ENCODE assay signal across 1 cellular context in the genomic region with DNA sequence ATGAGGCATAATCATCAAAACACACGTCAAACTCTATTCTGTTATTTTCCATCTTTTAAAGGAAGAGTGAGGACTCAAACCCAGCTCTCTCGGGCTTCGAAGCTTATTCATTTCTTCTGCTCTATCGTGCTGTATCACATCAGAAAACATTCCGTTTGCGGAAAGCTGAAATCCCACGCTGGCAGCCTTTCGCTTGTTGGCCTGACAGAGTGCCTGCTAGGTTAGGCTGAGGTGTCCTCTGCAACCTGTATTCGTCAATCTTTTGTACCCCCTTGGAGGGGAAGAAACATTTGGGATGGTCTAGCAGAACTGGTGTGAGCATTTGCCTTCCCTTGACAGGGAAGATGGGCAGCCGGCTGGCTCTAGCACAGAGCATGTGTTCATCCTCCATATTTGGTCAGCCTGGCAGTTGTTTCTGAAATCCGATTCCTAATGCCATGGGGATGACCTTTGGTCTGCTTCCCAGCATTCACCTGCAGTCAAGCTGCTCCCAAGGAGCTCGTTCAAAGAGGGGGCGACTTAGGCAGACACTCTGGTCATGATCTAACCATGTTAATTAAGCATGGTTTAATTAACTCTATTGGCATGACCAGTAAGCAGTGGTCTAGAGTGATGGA.
TF ChIP-seq lines count a peak whose summit lies in the region.

No MANE protein-coding gene starts in this region.

TF ChIP-seq in IMR-90, 13 proteins besides CTCF, POLR2A, EP300 and RAD21:
- TF ChIP-seq MAFK (IDR thresholded peaks at IDR 0.05; ENCODE audit: low read depth, low read length) (no peak), MAZ (IDR thresholded peaks at IDR 0.05; ENCODE audit: borderline replicate concordance, low read depth, low read length) (no peak), RCOR1 (IDR thresholded peaks at IDR 0.05; ENCODE audit: insufficient replicate concordance, low read length) (no peak), BHLHE40 (IDR thresholded peaks at IDR 0.05; ENCODE audit: low read depth, low read length) (no peak), CEBPB (IDR thresholded peaks at IDR 0.05; ENCODE audit: low read depth, low read length) (no peak), CHD1 (IDR thresholded peaks at IDR 0.05; ENCODE audit: low read depth, low read length) (no peak), USF2 (IDR thresholded peaks at IDR 0.05; ENCODE audit: low read depth, low read length) (no peak), SMC3 (IDR thresholded peaks at IDR 0.05; ENCODE audit: low read depth, low read length) (no peak), MXI1 (IDR thresholded peaks at IDR 0.05; ENCODE audit: borderline replicate concordance, low read depth, low read length) (no peak), RFX5 (IDR thresholded peaks at IDR 0.05; ENCODE audit: low read depth, low read length) (no peak), NFE2L2 (IDR thresholded peaks at IDR 0.05; ENCODE audit: low read depth, low read length) (no peak), FOS (IDR thresholded peaks at IDR 0.05; ENCODE audit: low read depth, low read length) (no peak)
- TF ChIP-seq, protein P1, sequence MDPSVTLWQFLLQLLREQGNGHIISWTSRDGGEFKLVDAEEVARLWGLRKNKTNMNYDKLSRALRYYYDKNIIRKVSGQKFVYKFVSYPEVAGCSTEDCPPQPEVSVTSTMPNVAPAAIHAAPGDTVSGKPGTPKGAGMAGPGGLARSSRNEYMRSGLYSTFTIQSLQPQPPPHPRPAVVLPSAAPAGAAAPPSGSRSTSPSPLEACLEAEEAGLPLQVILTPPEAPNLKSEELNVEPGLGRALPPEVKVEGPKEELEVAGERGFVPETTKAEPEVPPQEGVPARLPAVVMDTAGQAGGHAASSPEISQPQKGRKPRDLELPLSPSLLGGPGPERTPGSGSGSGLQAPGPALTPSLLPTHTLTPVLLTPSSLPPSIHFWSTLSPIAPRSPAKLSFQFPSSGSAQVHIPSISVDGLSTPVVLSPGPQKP (IDR thresholded peaks at IDR 0.05; ENCODE audit: borderline replicate concordance, low read depth, low read length) = no peak
